ENCODE assay signal across 9 cellular contexts in the genomic region with DNA sequence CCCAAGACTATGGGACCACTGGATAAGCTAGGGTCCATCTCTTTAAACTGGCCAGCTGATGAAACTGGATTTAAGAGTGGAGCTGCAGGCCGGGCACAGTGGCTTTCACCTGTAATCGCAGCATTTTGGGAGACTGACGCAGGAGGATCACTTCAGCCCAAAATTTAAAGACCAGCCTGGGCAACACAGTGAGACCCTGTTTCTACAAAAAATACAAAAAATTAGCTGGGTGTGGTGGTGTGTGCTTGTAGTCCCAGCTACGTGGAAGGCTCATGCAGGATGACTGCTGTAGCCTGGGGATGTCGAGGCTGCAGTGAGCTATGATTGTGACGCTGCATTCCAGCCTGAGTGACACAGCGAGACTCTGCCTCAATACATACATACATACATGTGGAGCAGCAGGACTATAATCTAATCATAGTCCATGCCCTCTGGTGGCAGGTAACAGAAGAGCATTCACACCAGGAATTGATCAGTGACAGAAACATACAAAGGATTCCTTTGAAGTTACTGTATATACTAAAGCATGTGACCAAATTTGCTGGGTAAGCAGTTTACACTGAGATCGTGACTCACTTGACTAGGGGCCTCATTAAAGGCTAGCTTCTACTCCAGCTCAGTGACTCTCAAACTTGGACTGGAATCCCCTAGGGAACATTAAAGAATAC.
DNase-seq lines count a peak whose midpoint lies in the region; ATAC-seq and TF ChIP-seq lines count a peak whose summit lies in the region.
"Had no signal": no experiment of that assay in that cellular context is flagged by ENCODE, and none has a peak within 500 bp of the region (broad histone marks: within the 10 kb centered on the region; RNA-seq: fewer than 3 reads in every experiment).

No MANE protein-coding gene starts in this region.

- peaks cover 4% of the 10 kb centered on the region for H3K4me1 Mint-ChIP-seq in activated CD4-positive, alpha-beta T cell treated with anti-CD3 and anti-CD28 coated beads for 36 hours
- H3K4me1 Mint-ChIP-seq in activated naive CD4-positive, alpha-beta T cell treated with anti-CD3 and anti-CD28 coated beads, Interleukin-2, amount 10 ng/mL, durations not matched to agents 7 days and 5 days = no peaks in the 10 kb centered on the region

- CTCF ChIA-PET in activated CD4-positive, alpha-beta T cell treated with anti-CD3 and anti-CD28 coated beads for 36 hours (lab: Charles Lee) = interaction anchor here (0.6 to 1.3 kb wide), 2 partner anchors 13 to 322 kb away, joined by 3 read pairs; no protein-coding TSS in a partner anchor
- CTCF ChIA-PET in activated naive CD4-positive, alpha-beta T cell treated with anti-CD3 and anti-CD28 coated beads, Interleukin-2, amount 10 ng/mL, durations not matched to agents 7 days and 5 days (lab: Charles Lee) = interaction anchor here (0.8 to 1.4 kb wide), 3 partner anchors 18 to 391 kb away, joined by 3 to 4 read pairs (median 4); no protein-coding TSS in a partner anchor

- DNase-seq in activated CD4-positive, alpha-beta T cell treated with anti-CD3 and anti-CD28 coated beads for 36 hours = peak; percentile 18
- DNase-seq in activated CD4-positive, alpha-beta T cell treated with anti-CD3 and anti-CD28 coated beads, Interleukin-2, amount 50 U/mL, for 4 hours = no peak
- DNase-seq in NAMALWA (ENCODE audit: low spot score) (peak; percentile 55), iPS-NIHi7 (ENCODE audit: extremely low spot score) (peak; percentile 49), transverse colon (peak; percentile 33), NOMO-1 treated with dmso at 0.1 percent for 144 hours (lab: John Stamatoyannopoulos, UW; ENCODE audit: unreplicated experiment) (no peak)
- DNase-seq in activated naive CD4-positive, alpha-beta T cell treated with anti-CD3 and anti-CD28 coated beads, Interleukin-2, amount 10 ng/mL, durations not matched to agents 7 days and 5 days = peak; percentile 34
- no peak for DNase-seq in stimulated activated CD8-positive, alpha-beta memory T cell treated with anti-CD3 and anti-CD28 coated beads, Interleukin-4, amount 100 ng/mL, for 48 hours

- no peak for TF ChIP-seq EP300 in transverse colon (IDR thresholded peaks at IDR 0.05; ENCODE audit: low read depth)

- no peaks in the 10 kb centered on the region for H3K9me3 Mint-ChIP-seq in activated CD4-positive, alpha-beta T cell treated with anti-CD3 and anti-CD28 coated beads for 36 hours (ENCODE audit: low read depth)
- H3K9me3 Mint-ChIP-seq in activated naive CD4-positive, alpha-beta T cell treated with anti-CD3 and anti-CD28 coated beads, Interleukin-2, amount 10 ng/mL, durations not matched to agents 7 days and 5 days = no peaks in the 10 kb centered on the region

- TF ChIP-seq CTCF in transverse colon (IDR thresholded peaks at IDR 0.05) = peak; percentile 40 to 66 (median 53)

- POLR2A ChIA-PET in activated CD4-positive, alpha-beta T cell treated with anti-CD3 and anti-CD28 coated beads for 36 hours (lab: Charles Lee) = no interaction called here

- WGBS in transverse colon (ENCODE audit: low coverage in 1 of 2), 2 donors = 63 to 76% methylated on average over 4 to 8 of the region's 8 CpGs

- peaks cover 0 to 7% (median 0%) of the 10 kb centered on the region in 4 donors for H3K4me1 ChIP-seq in transverse colon

- peak; percentile 83 for ATAC-seq in activated CD4-positive, alpha-beta T cell treated with anti-CD3 and anti-CD28 coated beads for 36 hours

- H3K4me3 Mint-ChIP-seq in activated CD4-positive, alpha-beta T cell treated with anti-CD3 and anti-CD28 coated beads for 36 hours = no peak overlapping the region
- no peak overlapping the region for H3K4me3 Mint-ChIP-seq in activated naive CD4-positive, alpha-beta T cell treated with anti-CD3 and anti-CD28 coated beads, Interleukin-2, amount 10 ng/mL, durations not matched to agents 7 days and 5 days
- H3K4me3 Mint-ChIP-seq: activated naive CD8-positive, alpha-beta T cell had no signal

- in situ Hi-C loops in transverse colon (cut with MboI; ENCODE audit: low pct_ligation_motif_present in 1 of 4, low pct_unique_long_range_greater_than_20kb in 1 of 4, low sequenced_read_pairs in 3 of 4) = no loop called here

- H3K27ac ChIP-seq in transverse colon = no peak overlapping the region

- no peak for TF ChIP-seq POLR2A in transverse colon (IDR thresholded peaks at IDR 0.05)

- H3K36me3 ChIP-seq in transverse colon = no peaks in the 10 kb centered on the region

- H3K27ac Mint-ChIP-seq in activated CD4-positive, alpha-beta T cell treated with anti-CD3 and anti-CD28 coated beads for 36 hours = no peak overlapping the region
- no peak overlapping the region for H3K27ac Mint-ChIP-seq in activated naive CD4-positive, alpha-beta T cell treated with anti-CD3 and anti-CD28 coated beads, Interleukin-2, amount 10 ng/mL, durations not matched to agents 7 days and 5 days
- H3K27ac Mint-ChIP-seq: activated naive CD8-positive, alpha-beta T cell had no signal

- H3K9me3 ChIP-seq in transverse colon = no peaks in the 10 kb centered on the region

- no peak overlapping the region for H3K4me3 ChIP-seq in transverse colon

- no peaks in the 10 kb centered on the region for H3K27me3 Mint-ChIP-seq in activated CD4-positive, alpha-beta T cell treated with anti-CD3 and anti-CD28 coated beads for 36 hours
- no peaks in the 10 kb centered on the region for H3K27me3 Mint-ChIP-seq in activated naive CD4-positive, alpha-beta T cell treated with anti-CD3 and anti-CD28 coated beads, Interleukin-2, amount 10 ng/mL, durations not matched to agents 7 days and 5 days
- H3K27me3 Mint-ChIP-seq: activated naive CD8-positive, alpha-beta T cell had no signal

- H3K36me3 Mint-ChIP-seq in activated CD4-positive, alpha-beta T cell treated with anti-CD3 and anti-CD28 coated beads for 36 hours (ENCODE audit: low read depth) = peaks cover 16% of the 10 kb centered on the region
- peaks cover 2% of the 10 kb centered on the region for H3K36me3 Mint-ChIP-seq in activated naive CD4-positive, alpha-beta T cell treated with anti-CD3 and anti-CD28 coated beads, Interleukin-2, amount 10 ng/mL, durations not matched to agents 7 days and 5 days

- intact Hi-C loops in activated CD4-positive, alpha-beta T cell treated with anti-CD3 and anti-CD28 coated beads for 36 hours (cut with DNase I, micrococcal nuclease) = no loop called here
- intact Hi-C loops in transverse colon (cut with DNase I; ENCODE audit: low total_unique reads) = no loop called here

- no peaks in the 10 kb centered on the region for H3K27me3 ChIP-seq in transverse colon

Comparison
In these comparisons a context has a peak if more than half of its experiments do, and no peak if none do; other contexts are left out.
1. DNase-seq: peak in activated CD4-positive, alpha-beta T cell treated with anti-CD3 and anti-CD28 coated beads for 36 hours (single experiment), NAMALWA (single experiment), activated naive CD4-positive, alpha-beta T cell treated with anti-CD3 and anti-CD28 coated beads, Interleukin-2, amount 10 ng/mL, durations not matched to agents 7 days and 5 days (single experiment), iPS-NIHi7 (single experiment) and transverse colon (single experiment); none in activated CD4-positive, alpha-beta T cell treated with anti-CD3 and anti-CD28 coated beads, Interleukin-2, amount 50 U/mL, for 4 hours (0 of 2), stimulated activated CD8-positive, alpha-beta memory T cell treated with anti-CD3 and anti-CD28 coated beads, Interleukin-4, amount 100 ng/mL, for 48 hours (single experiment) and NOMO-1 treated with dmso at 0.1 percent for 144 hours (single experiment).